In the genomic region with DNA sequence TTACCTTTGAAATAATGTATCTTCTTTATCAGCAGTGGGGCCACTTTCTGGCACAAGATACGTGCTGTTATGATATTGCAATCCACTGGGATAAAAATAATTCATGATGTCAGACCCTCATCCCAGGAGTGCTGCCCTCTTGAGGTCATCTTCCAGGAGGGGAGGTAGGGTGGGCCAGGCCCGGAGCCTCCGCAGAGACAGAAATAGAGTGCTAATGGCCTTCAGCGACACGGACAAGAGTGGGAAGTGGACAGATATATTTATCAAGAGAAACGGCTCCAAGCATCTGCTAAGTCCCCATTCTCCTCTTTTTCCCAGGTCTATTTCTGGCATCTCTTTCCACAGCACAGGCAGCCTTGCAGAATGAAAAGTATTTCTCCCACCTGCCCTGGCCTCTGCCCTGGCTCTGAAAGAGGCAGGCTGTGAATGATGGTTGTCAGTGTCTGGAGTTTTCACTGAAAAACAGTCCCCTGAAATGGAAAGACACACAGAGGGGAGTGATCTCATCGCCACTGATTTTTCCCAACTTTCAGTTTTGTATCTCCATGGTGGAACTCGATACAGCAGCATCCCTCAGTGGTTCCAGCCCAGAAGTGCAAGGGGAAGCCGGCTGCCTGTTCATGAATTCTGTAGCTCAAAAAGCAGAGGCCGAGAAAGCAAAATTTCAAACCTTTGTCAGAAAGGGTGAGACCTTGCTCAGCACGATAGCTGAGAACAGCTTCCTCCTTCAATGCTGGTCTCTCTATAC, we compare ENCODE assay signal across 10 cellular contexts.
DNase-seq lines count a peak whose midpoint lies in the region; FAIRE-seq and TF ChIP-seq lines count a peak whose summit lies in the region.
"Had no signal": no experiment of that assay in that cellular context is flagged by ENCODE, and none has a peak within 500 bp of the region (broad histone marks: within the 10 kb centered on the region; RNA-seq: fewer than 3 reads in every experiment).

No MANE protein-coding gene starts in this region.

- no peaks in the 10 kb centered on the region for H3K36me3 ChIP-seq in Peyer's patch

- peak overlapping the region in 1 of 4 donors; percentile 8 for H3K4me3 ChIP-seq in Peyer's patch

- DNase-seq in activated CD4-positive, alpha-beta T cell treated with anti-CD3 and anti-CD28 coated beads, Interleukin-2, amount 10 ng/mL, durations not matched to agents 24 days and 14 days, result peak; percentile 31
- no peak for DNase-seq in activated CD4-positive, alpha-beta T cell treated with anti-CD3 and anti-CD28 coated beads for 4 hours
- DNase-seq in caudate nucleus (lab: John Stamatoyannopoulos, UW) (peak in 53 of 61 donors; percentile 14 to 88 (median 56)), lung microvascular endothelial cell (ENCODE audit: low read depth in 2 of 2) (peak; percentile 36), urothelium cell line (ENCODE audit: low spot score) (peak; percentile 67), Peyer's patch (no peak), cortex of kidney (lab: John Stamatoyannopoulos, UW) (no peak)
- no peak for DNase-seq in stimulated activated CD4-positive, alpha-beta T cell treated with anti-CD3 and anti-CD28 coated beads, Interleukin-15, amount 100 ng/mL, for 24 hours
- DNase-seq: erythroblast had no signal

- H3K9me3 Mint-ChIP-seq in activated CD4-positive, alpha-beta T cell treated with anti-CD3 and anti-CD28 coated beads, Interleukin-2, amount 10 ng/mL, durations not matched to agents 24 days and 14 days, result no peaks in the 10 kb centered on the region

- no peak for FAIRE-seq in urothelium cell line (lab: Jason Lieb, UNC)

- H3K4me1 ChIP-seq in Peyer's patch, result no peaks in the 10 kb centered on the region
- H3K4me1 ChIP-seq: Caco-2 had no signal

- no peak for TF ChIP-seq CTCF in Peyer's patch (IDR thresholded peaks at IDR 0.05)

- H3K4me3 Mint-ChIP-seq in activated CD4-positive, alpha-beta T cell treated with anti-CD3 and anti-CD28 coated beads, Interleukin-2, amount 10 ng/mL, durations not matched to agents 24 days and 14 days, result no peak overlapping the region

- intact Hi-C loops in activated CD4-positive, alpha-beta T cell treated with anti-CD3 and anti-CD28 coated beads, Interleukin-2, amount 10 ng/mL, durations not matched to agents 24 days and 14 days (cut with micrococcal nuclease), result no loop called here

- H3K27me3 Mint-ChIP-seq in activated CD4-positive, alpha-beta T cell treated with anti-CD3 and anti-CD28 coated beads, Interleukin-2, amount 10 ng/mL, durations not matched to agents 24 days and 14 days, result no peaks in the 10 kb centered on the region

- TF ChIP-seq POLR2A in Peyer's patch (IDR thresholded peaks at IDR 0.05), result no peak

- no peaks in the 10 kb centered on the region for H3K36me3 Mint-ChIP-seq in activated CD4-positive, alpha-beta T cell treated with anti-CD3 and anti-CD28 coated beads, Interleukin-2, amount 10 ng/mL, durations not matched to agents 24 days and 14 days (ENCODE audit: low read depth)

- H3K27ac ChIP-seq in caudate nucleus (ENCODE audit: low read depth, low read length) (peak overlapping the region; percentile 48), Peyer's patch (no peak overlapping the region)

- no peak overlapping the region for H3K27ac Mint-ChIP-seq in activated CD4-positive, alpha-beta T cell treated with anti-CD3 and anti-CD28 coated beads, Interleukin-2, amount 10 ng/mL, durations not matched to agents 24 days and 14 days

- no peaks in the 10 kb centered on the region for H3K9me3 ChIP-seq in Peyer's patch
- H3K9me3 ChIP-seq: Caco-2 had no signal

- H3K27me3 ChIP-seq in Peyer's patch, result no peaks in the 10 kb centered on the region

- H3K4me1 Mint-ChIP-seq in activated CD4-positive, alpha-beta T cell treated with anti-CD3 and anti-CD28 coated beads, Interleukin-2, amount 10 ng/mL, durations not matched to agents 24 days and 14 days, result no peaks in the 10 kb centered on the region

Comparison
In these comparisons a context has a peak if more than half of its experiments do, and no peak if none do; other contexts are left out.
1. DNase-seq: peak in activated CD4-positive, alpha-beta T cell treated with anti-CD3 and anti-CD28 coated beads, Interleukin-2, amount 10 ng/mL, durations not matched to agents 24 days and 14 days (single experiment), caudate nucleus (53 of 61), lung microvascular endothelial cell (2 of 2) and urothelium cell line (single experiment); none in activated CD4-positive, alpha-beta T cell treated with anti-CD3 and anti-CD28 coated beads for 4 hours (0 of 2), Peyer's patch (0 of 3), stimulated activated CD4-positive, alpha-beta T cell treated with anti-CD3 and anti-CD28 coated beads, Interleukin-15, amount 100 ng/mL, for 24 hours (single experiment) and cortex of kidney (single experiment).